15 cellular contexts compared by ENCODE assay signal in genomic region chr7:139112316-139112715, GRCh38. TPM values are rescaled to one million over a fixed set of nuclear protein-coding genes. Genes with fewer than 3 reads are reported as not detected.
DNase-seq lines count a peak whose midpoint lies in the region; ATAC-seq and TF ChIP-seq lines count a peak whose summit lies in the region.
"Had no signal": no experiment of that assay in that cellular context is flagged by ENCODE, and none has a peak within 500 bp of the region (broad histone marks: within the 10 kb centered on the region; RNA-seq: fewer than 3 reads in every experiment).

No MANE protein-coding gene starts in this region.

- H3K27me3 Mint-ChIP-seq in CD8-positive, alpha-beta T cell (ENCODE audit: low read depth): no peaks in the 10 kb centered on the region
- H3K27me3 Mint-ChIP-seq in activated CD8-positive, alpha-beta T cell treated with anti-CD3 and anti-CD28 coated beads for 36 hours: no peaks in the 10 kb centered on the region
- H3K27me3 Mint-ChIP-seq in naive B cell: no peaks in the 10 kb centered on the region

- CTCF ChIA-PET in CD8-positive, alpha-beta T cell (lab: Charles Lee): interaction anchor here (0.6 to 2.2 kb wide), 8 partner anchors 14 to 100 kb away, joined by 3 to 8 read pairs (median 3); no protein-coding TSS in a partner anchor
- CTCF ChIA-PET in activated CD8-positive, alpha-beta T cell treated with anti-CD3 and anti-CD28 coated beads for 36 hours (lab: Charles Lee): interaction anchor here (0.7 to 1.5 kb wide), 2 partner anchors 12 to 37 kb away, joined by 3 to 6 read pairs; no protein-coding TSS in a partner anchor

- DNase-seq in CD8-positive, alpha-beta T cell: no peak
- peak; percentile 32 for DNase-seq in activated CD8-positive, alpha-beta T cell treated with anti-CD3 and anti-CD28 coated beads for 36 hours
- DNase-seq in naive B cell (no peak), NCI-H2081 (lab: John Stamatoyannopoulos, UW) (no peak), NCI-H2227 treated with DMSO at 0.1 percent for 48 hours (lab: John Stamatoyannopoulos, UW) (no peak)
- DNase-seq: activated CD8-positive, alpha-beta memory T cell treated with anti-CD3 and anti-CD28 coated beads, Interleukin-2, amount 50 U/mL, for 48 hours; amniotic stem cell; DMS79 treated with DMSO at 0.1 percent for 48 hours; foreskin fibroblast; H9; NCI-H187; stimulated activated CD4-positive, alpha-beta T cell treated with anti-CD3 and anti-CD28 coated beads, Interleukin-4, amount 100 ng/mL, for 1 hour had no signal

- no peak for ATAC-seq in CD8-positive, alpha-beta T cell
- no peak for ATAC-seq in activated CD8-positive, alpha-beta T cell treated with anti-CD3 and anti-CD28 coated beads for 36 hours
- ATAC-seq in naive B cell (ENCODE audit: low read depth in 2 of 2): no peak
- ATAC-seq in HG03565 (IDR thresholded peaks at IDR 0.05; ENCODE audit: unreplicated experiment): no peak

- no peaks in the 10 kb centered on the region for H3K36me3 ChIP-seq in CD8-positive, alpha-beta T cell (ENCODE audit: insufficient read depth, low read length)
- H3K36me3 ChIP-seq: tibial nerve had no signal

- H3K4me3 ChIP-seq in CD8-positive, alpha-beta T cell (ENCODE audit: low read depth, low read length): no peak overlapping the region
- H3K4me3 ChIP-seq: tibial nerve had no signal

- POLR2A ChIA-PET in CD8-positive, alpha-beta T cell (lab: Charles Lee): interaction anchor here (0.6 to 1.5 kb wide), 5 partner anchors 9 to 42 kb away, joined by 3 to 8 read pairs (median 3); no protein-coding TSS in a partner anchor
- POLR2A ChIA-PET in activated CD8-positive, alpha-beta T cell treated with anti-CD3 and anti-CD28 coated beads for 36 hours (lab: Charles Lee): interaction anchor here (0.6 to 3.6 kb wide), 7 partner anchors 8 to 248 kb away, joined by 3 to 17 read pairs (median 5); partner anchors contain the start of gene LUC7L2

- peaks cover 26% of the 10 kb centered on the region for H3K4me1 ChIP-seq in CD8-positive, alpha-beta T cell (ENCODE audit: insufficient read depth, low read length)

- TF ChIP-seq CTCF in C4-2B (conservative IDR thresholded peaks at IDR 0.05): no peak
- no peak for TF ChIP-seq CTCF in CD8-positive, alpha-beta T cell (IDR thresholded peaks at IDR 0.05)
- TF ChIP-seq CTCF in activated CD8-positive, alpha-beta T cell treated with anti-CD3 and anti-CD28 coated beads for 36 hours (IDR thresholded peaks at IDR 0.05): no peak

- peaks cover 51% of the 10 kb centered on the region for H3K4me1 Mint-ChIP-seq in CD8-positive, alpha-beta T cell (ENCODE audit: low read depth)
- peaks cover 45% of the 10 kb centered on the region for H3K4me1 Mint-ChIP-seq in activated CD8-positive, alpha-beta T cell treated with anti-CD3 and anti-CD28 coated beads for 36 hours (ENCODE audit: low read depth)
- peaks cover 33 to 35% (median 34%) of the 10 kb centered on the region in 3 donors for H3K4me1 Mint-ChIP-seq in naive B cell

- peak overlapping the region; percentile 96 for H3K27ac ChIP-seq in C4-2B
- no peak overlapping the region for H3K27ac ChIP-seq in CD8-positive, alpha-beta T cell (ENCODE audit: low read depth, low read length)
- H3K27ac ChIP-seq: tibial nerve had no signal

- H3K27me3 ChIP-seq in CD8-positive, alpha-beta T cell (ENCODE audit: insufficient read depth, low read length): no peaks in the 10 kb centered on the region
- H3K27me3 ChIP-seq: tibial nerve had no signal

- H3K4me3 Mint-ChIP-seq in CD8-positive, alpha-beta T cell: no peak overlapping the region
- no peak overlapping the region for H3K4me3 Mint-ChIP-seq in activated CD8-positive, alpha-beta T cell treated with anti-CD3 and anti-CD28 coated beads for 36 hours
- H3K4me3 Mint-ChIP-seq in naive B cell: peak overlapping the region in 2 of 8 donors; percentile 60 to 100
- H3K4me3 Mint-ChIP-seq: H9 had no signal

- peaks cover 22% of the 10 kb centered on the region for H3K36me3 Mint-ChIP-seq in CD8-positive, alpha-beta T cell
- peaks cover 22% of the 10 kb centered on the region for H3K36me3 Mint-ChIP-seq in activated CD8-positive, alpha-beta T cell treated with anti-CD3 and anti-CD28 coated beads for 36 hours (ENCODE audit: low read depth)
- H3K36me3 Mint-ChIP-seq in naive B cell: peaks cover 8 to 21% of the 10 kb centered on the region in 2 donors

- no peaks in the 10 kb centered on the region for H3K9me3 Mint-ChIP-seq in CD8-positive, alpha-beta T cell
- no peaks in the 10 kb centered on the region for H3K9me3 Mint-ChIP-seq in activated CD8-positive, alpha-beta T cell treated with anti-CD3 and anti-CD28 coated beads for 36 hours
- H3K9me3 Mint-ChIP-seq in naive B cell: peaks cover 0 to 9% (median 2%) of the 10 kb centered on the region in 7 donors
- H3K9me3 Mint-ChIP-seq: H9 had no signal

- H3K9me3 ChIP-seq in CD8-positive, alpha-beta T cell (ENCODE audit: low read length): no peaks in the 10 kb centered on the region
- H3K9me3 ChIP-seq: tibial nerve had no signal

- H3K27ac Mint-ChIP-seq in CD8-positive, alpha-beta T cell: peak overlapping the region; percentile 99
- H3K27ac Mint-ChIP-seq in activated CD8-positive, alpha-beta T cell treated with anti-CD3 and anti-CD28 coated beads for 36 hours: peak overlapping the region; percentile 96
- peak overlapping the region in 5 of 6 donors; percentile 60 to 99 (median 95) for H3K27ac Mint-ChIP-seq in naive B cell
- H3K27ac Mint-ChIP-seq: H9 had no signal

- intact Hi-C loops in CD8-positive, alpha-beta T cell (cut with DNase I, micrococcal nuclease): loop anchor here in 1 of 2 experiments (10.0 kb wide), 1 partner anchor 358 kb away; no protein-coding TSS in a partner anchor
- intact Hi-C loops in activated CD8-positive, alpha-beta T cell treated with anti-CD3 and anti-CD28 coated beads for 36 hours (cut with micrococcal nuclease): no loop called here

RNA-seq across cellular contexts. Expression of gene ZC3HAV1, which starts 2.8 kb away (rescaled TPM):
- 100 to 1,000 TPM; 194 to 198 TPM for total RNA-seq in CD8-positive, alpha-beta T cell
- total RNA-seq in activated CD8-positive, alpha-beta T cell treated with anti-CD3 and anti-CD28 coated beads for 36 hours: 100 to 1,000 TPM; 125 to 128 TPM
- polyA plus RNA-seq in naive B cell (ENCODE audit: low read depth in 6 of 6): 100 to 1,000 TPM in 3 of 6 donors, 10 to 100 TPM in 3; 64.8 to 129 (median 99.7) TPM
